8 cellular contexts compared by ENCODE assay signal in genomic region chr11:66727282-66727882, GRCh38. TPM values are rescaled to one million over a fixed set of nuclear protein-coding genes. Genes with fewer than 3 reads are reported as not detected.
DNase-seq lines count a peak whose midpoint lies in the region; ATAC-seq and TF ChIP-seq lines count a peak whose summit lies in the region.

No MANE protein-coding gene starts in this region.

- no peak overlapping the region for H3K27ac Mint-ChIP-seq in IgD-negative memory B cell

- H3K9me3 Mint-ChIP-seq in IgD-negative memory B cell = no peaks in the 10 kb centered on the region

- peaks cover 9 to 18% (median 11%) of the 10 kb centered on the region in 3 donors for H3K4me1 Mint-ChIP-seq in IgD-negative memory B cell

- DNase-seq in D341Med (ENCODE audit: low spot score) = peak; percentile 78
- peak; percentile 24 for DNase-seq in activated CD8-positive, alpha-beta memory T cell treated with anti-CD3 and anti-CD28 coated beads, Interleukin-2, amount 50 U/mL, for 4 hours
- DNase-seq in foreskin fibroblast = peak in 1 of 2 donors; percentile 41
- DNase-seq in occipital lobe (lab: John Stamatoyannopoulos, UW) = peak; percentile 44
- no peak for DNase-seq in NCI-H1694 treated with DMSO at 0.1 percent for 48 hours (lab: John Stamatoyannopoulos, UW)
- DNase-seq in NCI-H1436 treated with DMSO at 0.1 percent for 48 hours (lab: John Stamatoyannopoulos, UW) = no peak

- TF ChIP-seq CTCF in foreskin fibroblast (IDR thresholded peaks at IDR 0.05; ENCODE audit: low read depth, low read length) = no peak

- H3K4me3 ChIP-seq in foreskin fibroblast (ENCODE audit: low read depth in 1 of 2, low read length in 2 of 2) = peak overlapping the region; percentile 35 to 37

- no peaks in the 10 kb centered on the region for H3K36me3 Mint-ChIP-seq in IgD-negative memory B cell

- H3K4me3 Mint-ChIP-seq in IgD-negative memory B cell = peak overlapping the region; percentile 65 to 90 (median 76)

- H3K27me3 Mint-ChIP-seq in IgD-negative memory B cell = peaks cover 35% of the 10 kb centered on the region

- ATAC-seq in HG02571 (IDR thresholded peaks at IDR 0.05; ENCODE audit: unreplicated experiment) = no peak

RNA-seq across cellular contexts. Expression of gene SPTBN2, which starts 1.6 kb away (rescaled TPM):
- not detected for polyA plus RNA-seq in IgD-negative memory B cell
- total RNA-seq in occipital lobe = 105 TPM

RNA-seq across cellular contexts. Expression of gene RBM4B, which starts 49.7 kb away (rescaled TPM):
- 22.9 TPM for polyA plus RNA-seq in IgD-negative memory B cell
- total RNA-seq in occipital lobe = 94.5 TPM

Comparison
In these comparisons a context has a peak if more than half of its experiments do, and no peak if none do; other contexts are left out.
1. DNase-seq: peak in D341Med (single experiment), activated CD8-positive, alpha-beta memory T cell treated with anti-CD3 and anti-CD28 coated beads, Interleukin-2, amount 50 U/mL, for 4 hours (single experiment) and occipital lobe (single experiment); none in NCI-H1694 treated with DMSO at 0.1 percent for 48 hours (single experiment) and NCI-H1436 treated with DMSO at 0.1 percent for 48 hours (single experiment).